In genomic region chr1:107966550-107966949, GRCh38 we compare ENCODE assay signal across 21 cellular contexts. TPM values are rescaled to one million over a fixed set of nuclear protein-coding genes. Genes with fewer than 3 reads are reported as not detected.
A peak's percentile ranks its signal among the peaks of the same experiment; 100 is the strongest.
DNase-seq lines count a peak whose midpoint lies in the region; ATAC-seq, FAIRE-seq and TF ChIP-seq lines count a peak whose summit lies in the region.
"Had no signal": no experiment of that assay in that cellular context is flagged by ENCODE, and none has a peak within 500 bp of the region (broad histone marks: within the 10 kb centered on the region; RNA-seq: fewer than 3 reads in every experiment).

No MANE protein-coding gene starts in this region.

- H3F3A ChIP-seq in GM23338 (replicated peaks; ENCODE audit: low read depth) (peaks cover 3% of the 10 kb centered on the region; the same call in 1 of the 2 replicates), GM23248 (ENCODE audit: insufficient read depth) (no peaks in the 10 kb centered on the region)

- H3K4me3 ChIP-seq in GM23338 (no peak overlapping the region), GM23248 (no peak overlapping the region)

- peak overlapping the region; percentile 97; the same call in 1 of the 2 replicates for H2AFZ ChIP-seq in GM23338
- H2AFZ ChIP-seq in GM23248 = no peak overlapping the region

- POLR2A ChIA-PET in activated CD4-positive, alpha-beta T cell treated with anti-CD3 and anti-CD28 coated beads, Interleukin-2, amount 10 ng/mL, durations not matched to agents 7 days and 5 days (lab: Charles Lee) = no interaction called here

- H3K9me2 ChIP-seq in GM23338 (ENCODE audit: insufficient read depth) (no peaks in the 10 kb centered on the region), GM23248 (ENCODE audit: insufficient read depth) (no peaks in the 10 kb centered on the region)

- H4K20me1 ChIP-seq in GM23338 (replicated peaks; ENCODE audit: insufficient read depth) (no peaks in the 10 kb centered on the region), GM23248 (ENCODE audit: insufficient read depth) (no peaks in the 10 kb centered on the region)

- CTCF ChIA-PET in activated CD4-positive, alpha-beta T cell treated with anti-CD3 and anti-CD28 coated beads, Interleukin-2, amount 10 ng/mL, durations not matched to agents 7 days and 5 days (lab: Charles Lee) = no interaction called here

- WGBS in GM23248 (ENCODE audit: low coverage in 1 of 2, low lambda C conversion rate in 2 of 2, missing lambda C conversion rate in 2 of 2), 2 experiments = 88% methylated on average over 8 of the region's 8 CpGs

- TF ChIP-seq CTCF in GM23338 (conservative IDR thresholded peaks at IDR 0.05; ENCODE audit: low read depth in 2 of 2) (no peak), nephron progenitor cell (IDR thresholded peaks at IDR 0.05) (no peak)

- no peaks in the 10 kb centered on the region for H3K9me3 Mint-ChIP-seq in activated CD4-positive, alpha-beta T cell treated with anti-CD3 and anti-CD28 coated beads, Interleukin-2, amount 10 ng/mL, durations not matched to agents 7 days and 5 days
- H3K9me3 Mint-ChIP-seq in GM23338 (no peaks in the 10 kb centered on the region), nephron progenitor cell (no peaks in the 10 kb centered on the region)
- no peaks in the 10 kb centered on the region for H3K9me3 Mint-ChIP-seq in central memory CD8-positive, alpha-beta T cell
- H3K9me3 Mint-ChIP-seq: endodermal cell had no signal

- H3K79me2 ChIP-seq in GM23338 (replicated peaks; ENCODE audit: insufficient read depth) = peaks cover 7% of the 10 kb centered on the region; the same call in 1 of the 2 replicates
- no peaks in the 10 kb centered on the region for H3K79me2 ChIP-seq in GM23248 (ENCODE audit: insufficient read depth)

- in situ Hi-C loops in GM23248 (cut with MboI) = no loop called here

- H3K36me3 Mint-ChIP-seq in activated CD4-positive, alpha-beta T cell treated with anti-CD3 and anti-CD28 coated beads, Interleukin-2, amount 10 ng/mL, durations not matched to agents 7 days and 5 days (ENCODE audit: low read depth) = no peaks in the 10 kb centered on the region
- H3K36me3 Mint-ChIP-seq in GM23338 (ENCODE audit: low read depth) (no peaks in the 10 kb centered on the region), nephron progenitor cell (ENCODE audit: low read depth) (no peaks in the 10 kb centered on the region)
- H3K36me3 Mint-ChIP-seq in central memory CD8-positive, alpha-beta T cell (ENCODE audit: insufficient read depth) = peaks cover 21% of the 10 kb centered on the region

- no peak overlapping the region for H3K9ac ChIP-seq in GM23248

- FAIRE-seq in frontal cortex (lab: Jason Lieb, UNC) = no peak

- H3K27ac Mint-ChIP-seq in activated CD4-positive, alpha-beta T cell treated with anti-CD3 and anti-CD28 coated beads, Interleukin-2, amount 10 ng/mL, durations not matched to agents 7 days and 5 days = no peak overlapping the region
- no peak overlapping the region for H3K27ac Mint-ChIP-seq in GM23338
- H3K27ac Mint-ChIP-seq in central memory CD8-positive, alpha-beta T cell (ENCODE audit: low read depth) = no peak overlapping the region
- no peak overlapping the region for H3K27ac Mint-ChIP-seq in nephron progenitor cell
- H3K27ac Mint-ChIP-seq: endodermal cell had no signal

- ATAC-seq in GM23338 = no peak
- no peak for ATAC-seq in central memory CD8-positive, alpha-beta T cell (replicated peaks; ENCODE audit: extremely low read depth, poor library complexity, severe bottlenecking)

- no peaks in the 10 kb centered on the region for H3K36me3 ChIP-seq in GM23338 (ENCODE audit: insufficient read depth)
- no peaks in the 10 kb centered on the region for H3K36me3 ChIP-seq in GM23248 (ENCODE audit: low read depth)
- H3K36me3 ChIP-seq: tibial nerve had no signal

- H3K9me3 ChIP-seq in GM23248 (ENCODE audit: low read depth) = no peaks in the 10 kb centered on the region
- H3K9me3 ChIP-seq: tibial nerve had no signal

- H3K4me1 Mint-ChIP-seq in activated CD4-positive, alpha-beta T cell treated with anti-CD3 and anti-CD28 coated beads, Interleukin-2, amount 10 ng/mL, durations not matched to agents 7 days and 5 days = peaks cover 32% of the 10 kb centered on the region
- H3K4me1 Mint-ChIP-seq in GM23338 = peaks cover 12% of the 10 kb centered on the region; the same call in 2 of the 3 replicates
- H3K4me1 Mint-ChIP-seq in central memory CD8-positive, alpha-beta T cell = peaks cover 19% of the 10 kb centered on the region
- H3K4me1 Mint-ChIP-seq in nephron progenitor cell = peaks cover 28% of the 10 kb centered on the region

- DNase-seq in activated CD4-positive, alpha-beta T cell treated with anti-CD3 and anti-CD28 coated beads, Interleukin-2, amount 10 ng/mL, durations not matched to agents 7 days and 5 days = no peak
- DNase-seq in activated CD4-positive, alpha-beta T cell treated with anti-CD3 and anti-CD28 coated beads for 1 hour = no peak
- DNase-seq in GM23338 (ENCODE audit: low spot score) = no peak
- no peak for DNase-seq in central memory CD8-positive, alpha-beta T cell (ENCODE audit: low spot score in 2 of 2)
- no peak for DNase-seq in nephron progenitor cell
- no peak for DNase-seq in SHP77 treated with DMSO at 0.1 percent for 48 hours (lab: John Stamatoyannopoulos, UW)
- DNase-seq in frontal cortex (ENCODE audit: low spot score in 2 of 2) = no peak
- DNase-seq in GM23248 = no peak
- DNase-seq: activated CD4-positive, alpha-beta T cell treated with anti-CD3 and anti-CD28 coated beads, Interleukin-2, amount 50 U/mL, for 4 hours; aorta; DMS79; endodermal cell; HCEC 1CT; head of caudate nucleus; NCI-H1105; NCI-H2081 treated with DMSO at 0.1 percent for 48 hours; NCI-H524; stimulated activated CD4-positive, alpha-beta T cell treated with anti-CD3 and anti-CD28 coated beads, Interleukin-1b, Interleukin-23, amount 100 ng/mL, for 48 hours; stimulated activated naive CD4-positive, alpha-beta T cell treated with Interleukin-2 at 50 U/mL for 16 hours had no signal

- H3K4me1 ChIP-seq in GM23338 (ENCODE audit: insufficient read depth) (peaks cover 14% of the 10 kb centered on the region), GM23248 (ENCODE audit: insufficient read depth) (no peaks in the 10 kb centered on the region)

- H3K27ac ChIP-seq in GM23338 (ENCODE audit: low read depth) (no peak overlapping the region), GM23248 (no peak overlapping the region)
- H3K27ac ChIP-seq: C4-2B, tibial nerve had no signal

- H3K27me3 ChIP-seq in GM23338 (ENCODE audit: insufficient read depth) (peaks cover 26% of the 10 kb centered on the region), GM23248 (replicated peaks; ENCODE audit: insufficient read depth) (peaks cover 24% of the 10 kb centered on the region)
- H3K27me3 ChIP-seq: tibial nerve had no signal

- peaks cover 5% of the 10 kb centered on the region for H3K27me3 Mint-ChIP-seq in activated CD4-positive, alpha-beta T cell treated with anti-CD3 and anti-CD28 coated beads, Interleukin-2, amount 10 ng/mL, durations not matched to agents 7 days and 5 days
- H3K27me3 Mint-ChIP-seq in GM23338 (ENCODE audit: insufficient read depth, low read depth, poor library complexity) (peaks cover 13% of the 10 kb centered on the region), nephron progenitor cell (ENCODE audit: low read depth, poor library complexity) (peaks cover 33% of the 10 kb centered on the region)
- H3K27me3 Mint-ChIP-seq in central memory CD8-positive, alpha-beta T cell = no peaks in the 10 kb centered on the region

- H3K4me3 Mint-ChIP-seq in activated CD4-positive, alpha-beta T cell treated with anti-CD3 and anti-CD28 coated beads, Interleukin-2, amount 10 ng/mL, durations not matched to agents 7 days and 5 days = peak overlapping the region; percentile 22
- H3K4me3 Mint-ChIP-seq in GM23338 = no peak overlapping the region; the same call in 2 of the 3 replicates
- H3K4me3 Mint-ChIP-seq in central memory CD8-positive, alpha-beta T cell = peak overlapping the region; percentile 60
- H3K4me3 Mint-ChIP-seq in nephron progenitor cell = peak overlapping the region; percentile 48

- H3K4me2 ChIP-seq in GM23338 (no peak overlapping the region), GM23248 (ENCODE audit: unreplicated experiment) (no peak overlapping the region)

TF ChIP-seq in GM23338, 12 proteins besides CTCF, POLR2A, EP300 and RAD21:
- TF ChIP-seq EZH2 (IDR thresholded peaks at IDR 0.05; ENCODE audit: low read depth, unreplicated experiment) (no peak), NANOG (IDR thresholded peaks at IDR 0.05; ENCODE audit: borderline replicate concordance) (no peak), ZNF114 (CRISPR knock-in tag; IDR thresholded peaks at IDR 0.05) (no peak), POLR2AphosphoS5 (IDR thresholded peaks at IDR 0.05; ENCODE audit: low read depth) (no peak)

RNA-seq across cellular contexts. Expression of gene VAV3, which starts 1.6 kb away (rescaled TPM):
- total RNA-seq in activated CD4-positive, alpha-beta T cell treated with anti-CD3 and anti-CD28 coated beads, Interleukin-2, amount 10 ng/mL, durations not matched to agents 7 days and 5 days = 1 to 10 TPM; 1.2 to 1.3 TPM
- total RNA-seq in GM23338 (2014; rRNA removed; shearing (Covaris generic)) = 11.3 and 11.4 TPM in 2 replicates
- polyA plus RNA-seq in GM23338 (2016; fragmentation: Nextera tagmentation; extraction: Ambion mirVana) (3.0 and 3.4 TPM in 2 replicates), GM23248 (2016; fragmentation: Nextera tagmentation; extraction: Ambion mirVana) (0.23 and 0.24 TPM in 2 replicates)
- total RNA-seq in frontal cortex = 4.5 TPM
- under 0.01 and 0.63 TPM in 2 replicates for total RNA-seq in GM23248 (2014; rRNA removed; shearing (Covaris generic))
